In the genomic region with DNA sequence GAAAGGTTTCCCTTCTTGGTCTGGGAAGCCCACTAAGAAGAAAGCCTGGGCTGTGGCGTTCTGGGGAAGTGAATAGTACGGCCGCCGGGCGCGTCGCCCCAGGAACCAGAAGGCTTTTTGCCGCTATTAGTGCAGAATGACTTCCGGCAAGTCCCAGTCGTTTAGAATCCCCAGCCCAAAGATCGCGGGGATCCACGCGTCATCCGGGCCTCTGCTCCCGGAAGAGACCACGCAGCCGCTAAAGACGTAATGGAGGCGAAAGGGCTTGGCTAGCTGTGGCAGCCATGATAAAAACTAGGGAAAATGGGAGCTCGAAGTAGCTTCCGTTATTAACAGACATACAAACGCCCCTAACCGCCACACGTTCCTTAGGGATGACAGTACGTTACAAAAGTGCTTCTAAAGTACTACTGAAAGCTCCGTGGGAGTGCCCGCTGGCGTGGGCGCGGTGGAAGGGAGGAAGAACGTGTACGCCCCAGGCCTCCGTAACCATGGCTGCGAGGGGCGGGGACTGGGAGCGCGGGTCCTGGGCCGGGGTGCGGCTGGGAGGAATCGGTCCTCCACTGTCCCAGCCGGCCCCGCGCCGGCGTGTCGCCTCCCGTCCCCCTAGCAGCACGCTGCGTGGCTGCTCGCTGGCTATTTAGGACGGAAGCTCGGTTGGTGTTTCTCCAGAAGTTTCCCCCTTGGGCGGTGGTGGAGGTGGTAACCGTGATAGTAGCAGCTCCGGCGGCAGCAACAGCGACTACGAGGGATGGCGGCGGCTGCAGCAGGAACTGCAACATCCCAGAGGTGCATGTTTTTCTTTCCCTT, we compare ENCODE assay signal across 8 cellular contexts. TPM values are rescaled to one million over a fixed set of nuclear protein-coding genes. Genes with fewer than 3 reads are reported as not detected.
A peak's percentile ranks its signal among the peaks of the same experiment; 100 is the strongest.
DNase-seq lines count a peak whose midpoint lies in the region; ATAC-seq and TF ChIP-seq lines count a peak whose summit lies in the region.

A gene (plus strand): TSS at position 667 of the 810 bp plus-strand sequence. CDS start 85 bp downstream, at position 752.

- intact Hi-C loops in natural killer cell (cut with micrococcal nuclease) = loop anchor here (5.0 kb wide), 3 partner anchors 35 to 1200 kb away; a partner anchor contains a TSS

- H3K36me3 Mint-ChIP-seq in activated T-helper 17 cell treated with anti-CD3 and anti-CD28 coated beads, Interleukin-2, amount 50 U/mL, for 72 hours (ENCODE audit: low read depth) = peaks cover 17% of the 10 kb centered on the region
- H3K36me3 Mint-ChIP-seq in natural killer cell = no peaks in the 10 kb centered on the region

- H3K4me3 Mint-ChIP-seq in activated T-helper 17 cell treated with anti-CD3 and anti-CD28 coated beads, Interleukin-2, amount 50 U/mL, for 72 hours = no peak within 1 kb of the TSS
- no peak within 1 kb of the TSS for H3K4me3 Mint-ChIP-seq in natural killer cell

- H3K27ac Mint-ChIP-seq in activated T-helper 17 cell treated with anti-CD3 and anti-CD28 coated beads, Interleukin-2, amount 50 U/mL, for 72 hours = no peak within 1 kb of the TSS
- no peak within 1 kb of the TSS for H3K27ac Mint-ChIP-seq in natural killer cell

- no peaks in the 10 kb centered on the region for H3K9me3 Mint-ChIP-seq in activated T-helper 17 cell treated with anti-CD3 and anti-CD28 coated beads, Interleukin-2, amount 50 U/mL, for 72 hours
- H3K9me3 Mint-ChIP-seq in natural killer cell = no peaks in the 10 kb centered on the region

- peaks cover 6% of the 10 kb centered on the region for H3K4me1 Mint-ChIP-seq in activated T-helper 17 cell treated with anti-CD3 and anti-CD28 coated beads, Interleukin-2, amount 50 U/mL, for 72 hours
- H3K4me1 Mint-ChIP-seq in natural killer cell = peaks cover 8 to 14% of the 10 kb centered on the region in 2 donors

- CTCF ChIA-PET in RWPE1 (lab: Yijun Ruan, JAX) = interaction anchor here (1.4 to 2.5 kb wide), 4 partner anchors 12 to 35 kb away, joined by 3 to 16 read pairs (median 6); no protein-coding TSS in a partner anchor

- peak within 1 kb of the TSS; percentile 98 for H3K27ac ChIP-seq in RWPE1

- no peaks in the 10 kb centered on the region for H3K27me3 Mint-ChIP-seq in activated T-helper 17 cell treated with anti-CD3 and anti-CD28 coated beads, Interleukin-2, amount 50 U/mL, for 72 hours
- no peaks in the 10 kb centered on the region for H3K27me3 Mint-ChIP-seq in natural killer cell (ENCODE audit: low read depth in 2 of 2)

- ATAC-seq in activated T-helper 17 cell treated with anti-CD3 and anti-CD28 coated beads, Interleukin-2, amount 50 U/mL, for 72 hours (replicated peaks) = peak; percentile 95
- peak; percentile 87 to 97 (median 91) for ATAC-seq in natural killer cell

- H3K4me3 ChIP-seq in LNCaP clone FGC (ENCODE audit: low read depth, low read length) = peak within 1 kb of the TSS; percentile 91

- DNase-seq in ELR (ENCODE audit: low read depth) = peak; percentile 97
- peak; percentile 93 for DNase-seq in H4 (ENCODE audit: low spot score)
- peak; percentile 90 for DNase-seq in LNCaP clone FGC (ENCODE audit: low read depth)
- peak; percentile 89 for DNase-seq in RWPE1 (ENCODE audit: low spot score)
- peak; percentile 97 for DNase-seq in fibroblast of peridontal ligament (ENCODE audit: extremely low read depth)
- peak; percentile 82 for DNase-seq in natural killer cell
- DNase-seq in stimulated activated naive CD4-positive, alpha-beta T cell treated with Interleukin-2 at 50 U/mL for 16 hours (lab: John Stamatoyannopoulos, UW) = peak; percentile 96

- TF ChIP-seq CTCF in LNCaP clone FGC (IDR thresholded peaks at IDR 0.05; ENCODE audit: control insufficient read depth, extremely low read depth, insufficient read depth) (peak; percentile 45), RWPE1 (conservative IDR thresholded peaks at IDR 0.05; ENCODE audit: low read depth) (peak; percentile 74), natural killer cell (IDR thresholded peaks at IDR 0.05) (peak; percentile 57)

- POLR2A ChIA-PET in RWPE1 (lab: Yijun Ruan, JAX; ENCODE audit: low non-redundant PET) = interaction anchor here (0.6 to 1.3 kb wide), 3 partner anchors 35 to 37 kb away, joined by 3 to 8 read pairs (median 4); no protein-coding TSS in a partner anchor

RNA-seq across cellular contexts. Expression of the gene that starts here (rescaled TPM):
- 23.7 and 24.0 TPM in 2 replicates for total RNA-seq in H4 (2014; rRNA removed; shearing (Covaris generic))
- 10 to 100 TPM; 50.2 to 66.7 TPM for total RNA-seq in activated T-helper 17 cell treated with anti-CD3 and anti-CD28 coated beads, Interleukin-2, amount 50 U/mL, for 72 hours
- total RNA-seq in natural killer cell = 10 to 100 TPM; 27.4 to 34.4 (median 29.7) TPM

Comparison
In these comparisons a context has a peak if more than half of its experiments do, and no peak if none do; other contexts are left out.
1. Peak in every context shown above with its lines: DNase-seq, ATAC-seq, H3K4me3 ChIP-seq and H3K27ac ChIP-seq.